In the genomic region with DNA sequence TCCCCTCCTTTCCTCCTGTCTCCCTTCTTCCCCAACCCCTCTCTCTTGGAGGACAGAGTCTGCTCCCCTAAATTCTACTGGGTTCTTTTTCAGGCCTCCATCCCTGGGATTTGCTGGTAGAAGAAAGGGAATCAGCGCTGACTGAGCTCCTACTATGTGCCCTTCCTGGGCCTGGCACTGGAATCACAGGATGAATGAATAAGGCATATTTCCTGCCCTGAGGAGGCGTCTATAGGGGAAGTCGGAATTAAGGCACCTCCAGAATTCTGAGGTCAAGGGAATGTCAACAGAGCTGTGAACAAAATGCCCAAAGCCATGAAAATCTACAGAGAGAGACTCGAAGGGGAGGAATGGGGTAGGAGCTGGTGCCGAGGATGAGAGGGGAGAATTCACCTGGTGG, we compare ENCODE assay signal across 1 cellular context.
A peak's percentile ranks its signal among the peaks of the same experiment; 100 is the strongest.
TF ChIP-seq lines count a peak whose summit lies in the region.

No MANE protein-coding gene starts in this region.

TF ChIP-seq in GM12878, 131 proteins besides CTCF, POLR2A, EP300 and RAD21:
- TF ChIP-seq SMARCA5 (IDR thresholded peaks at IDR 0.05) = 0 out of 2 replicates have a peak, but pooled peaks have one; percentile 34
- TF ChIP-seq MTA3 (IDR thresholded peaks at IDR 0.05; ENCODE audit: borderline replicate concordance, low read length) = no peak
- TF ChIP-seq USF2 (IDR thresholded peaks at IDR 0.05; ENCODE audit: borderline replicate concordance, low read depth, low read length) = no peak
- TF ChIP-seq MEF2A (IDR thresholded peaks at IDR 0.05; ENCODE audit: insufficient read depth, low read depth, low read length) = no peak
- peak; percentile 9; the same call in 1 of the 2 replicates for TF ChIP-seq POLR2AphosphoS5 (IDR thresholded peaks at IDR 0.05; ENCODE audit: low read length)
- no peak for TF ChIP-seq ZNF622 (IDR thresholded peaks at IDR 0.05)
- no peak for TF ChIP-seq MEF2B (IDR thresholded peaks at IDR 0.05; ENCODE audit: partially characterized antibody, poor library complexity, severe bottlenecking)
- no peak for TF ChIP-seq CREM (IDR thresholded peaks at IDR 0.05; ENCODE audit: low read depth)
- no peak for TF ChIP-seq ZNF207 (IDR thresholded peaks at IDR 0.05; ENCODE audit: borderline replicate concordance)
- no peak for TF ChIP-seq IRF4 (IDR thresholded peaks at IDR 0.05; ENCODE audit: low read depth, low read length)
- no peak for TF ChIP-seq MYC (IDR thresholded peaks at IDR 0.05; ENCODE audit: insufficient read depth, insufficient read length, insufficient replicate concordance, low read length, severe bottlenecking)
- TF ChIP-seq, protein P1, sequence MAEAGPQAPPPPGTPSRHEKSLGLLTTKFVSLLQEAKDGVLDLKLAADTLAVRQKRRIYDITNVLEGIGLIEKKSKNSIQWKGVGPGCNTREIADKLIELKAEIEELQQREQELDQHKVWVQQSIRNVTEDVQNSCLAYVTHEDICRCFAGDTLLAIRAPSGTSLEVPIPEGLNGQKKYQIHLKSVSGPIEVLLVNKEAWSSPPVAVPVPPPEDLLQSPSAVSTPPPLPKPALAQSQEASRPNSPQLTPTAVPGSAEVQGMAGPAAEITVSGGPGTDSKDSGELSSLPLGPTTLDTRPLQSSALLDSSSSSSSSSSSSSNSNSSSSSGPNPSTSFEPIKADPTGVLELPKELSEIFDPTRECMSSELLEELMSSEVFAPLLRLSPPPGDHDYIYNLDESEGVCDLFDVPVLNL (IDR thresholded peaks at IDR 0.05; ENCODE audit: low read depth, low read length) = no peak
- TF ChIP-seq PRDM15 (CRISPR knock-in tag; IDR thresholded peaks at IDR 0.05) = no peak
- TF ChIP-seq SIN3A (IDR thresholded peaks at IDR 0.05; ENCODE audit: low read depth, low read length) = no peak
